17 cellular contexts compared by ENCODE assay signal in the genomic region with DNA sequence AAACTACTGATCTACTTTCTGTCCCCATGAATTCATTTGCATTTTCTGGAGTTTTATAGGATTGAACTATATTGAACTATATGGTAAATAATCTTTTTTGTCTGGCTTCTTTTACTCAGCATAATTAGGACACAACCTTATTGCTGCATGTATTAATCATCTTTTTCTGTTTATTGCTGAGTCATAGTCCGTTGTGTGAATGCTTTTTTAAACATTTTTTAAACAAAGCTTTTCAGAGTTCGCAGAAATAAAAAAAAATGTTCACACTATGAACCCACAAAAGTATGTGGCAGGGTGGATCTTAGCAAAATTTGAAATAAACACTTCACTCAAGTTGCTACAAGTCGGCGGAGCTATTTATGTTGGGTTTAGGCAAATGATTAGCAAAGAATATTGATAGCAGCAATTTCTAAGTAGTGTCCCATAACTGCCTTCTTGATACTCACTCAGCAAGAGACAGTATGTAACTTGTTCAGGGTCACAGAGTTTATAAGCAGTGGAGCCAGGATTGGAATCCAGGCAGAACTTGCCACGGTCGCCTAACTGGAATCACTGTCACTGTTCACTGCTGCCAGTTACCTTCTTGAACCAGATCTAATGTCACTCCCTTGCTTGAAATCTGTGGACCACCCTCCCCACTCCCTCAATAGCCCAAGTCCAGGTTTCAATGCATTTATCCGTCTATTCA. TPM values are rescaled to one million over a fixed set of nuclear protein-coding genes. Genes with fewer than 3 reads are reported as not detected.
"Had no signal": no experiment of that assay in that cellular context is flagged by ENCODE, and none has a peak within 500 bp of the region (broad histone marks: within the 10 kb centered on the region; RNA-seq: fewer than 3 reads in every experiment).

No MANE protein-coding gene starts in this region.

- H3K9me3 ChIP-seq: colonic mucosa, sigmoid colon, thoracic aorta, uterus had no signal

- DNase-seq: activated CD4-positive, alpha-beta T cell treated with anti-CD3 and anti-CD28 coated beads, Interleukin-2, amount 50 U/mL, for 1 hour; activated naive CD4-positive, alpha-beta T cell treated with anti-CD3 and anti-CD28 coated beads, Interleukin-2, amount 10 ng/mL, durations not matched to agents 7 days and 5 days; caudate nucleus; colonic mucosa; left colon; mesenchymal stem cell; sigmoid colon; stimulated activated CD4-positive, alpha-beta T cell treated with anti-CD3 and anti-CD28 coated beads, Interleukin-2, amount 100 ng/mL, for 48 hours; uterus had no signal

- H3K27ac Mint-ChIP-seq: activated naive CD4-positive, alpha-beta T cell treated with anti-CD3 and anti-CD28 coated beads, Interleukin-2, amount 10 ng/mL, durations not matched to agents 7 days and 5 days; activated T-helper 2 cell treated with anti-CD3 and anti-CD28 coated beads, Interferon-gamma antibody, Interleukin-2, Interleukin-4, amounts not matched to agents 10 μg/mL and 5 μg/mL and 100 μg/mL, durations not matched to agents 14 hours and 24 hours and 36 hours; immature natural killer cell; stimulated activated naive CD8-positive, alpha-beta T cell treated with anti-CD3 and anti-CD28 coated beads, Interleukin-15, Interleukin-2, amounts not matched to agents 100 ng/mL and 50 ng/mL, for 24 hours; WTC11 had no signal

- H3K4me3 ChIP-seq: colonic mucosa, sigmoid colon, thoracic aorta, uterus had no signal

- H3K4me3 Mint-ChIP-seq: activated naive CD4-positive, alpha-beta T cell treated with anti-CD3 and anti-CD28 coated beads, Interleukin-2, amount 10 ng/mL, durations not matched to agents 7 days and 5 days; stimulated activated naive CD8-positive, alpha-beta T cell treated with anti-CD3 and anti-CD28 coated beads, Interleukin-15, Interleukin-2, amounts not matched to agents 100 ng/mL and 50 ng/mL, for 24 hours; WTC11 had no signal

- H3K36me3 ChIP-seq: colonic mucosa, sigmoid colon, thoracic aorta, uterus had no signal

- H3K36me3 Mint-ChIP-seq: activated naive CD4-positive, alpha-beta T cell treated with anti-CD3 and anti-CD28 coated beads, Interleukin-2, amount 10 ng/mL, durations not matched to agents 7 days and 5 days; immature natural killer cell; WTC11 had no signal

- H3K4me1 ChIP-seq: colonic mucosa, uterus had no signal

- H3K27ac ChIP-seq: colonic mucosa, sigmoid colon, thoracic aorta, uterus had no signal

- ATAC-seq: left colon, WTC11 had no signal

- H3K27me3 ChIP-seq: uterus had no signal

- H3K9me3 Mint-ChIP-seq: activated naive CD4-positive, alpha-beta T cell treated with anti-CD3 and anti-CD28 coated beads, Interleukin-2, amount 10 ng/mL, durations not matched to agents 7 days and 5 days; activated T-helper 2 cell treated with anti-CD3 and anti-CD28 coated beads, Interferon-gamma antibody, Interleukin-2, Interleukin-4, amounts not matched to agents 10 μg/mL and 5 μg/mL and 100 μg/mL, durations not matched to agents 14 hours and 24 hours and 36 hours; immature natural killer cell; stimulated activated naive CD8-positive, alpha-beta T cell treated with anti-CD3 and anti-CD28 coated beads, Interleukin-15, Interleukin-2, amounts not matched to agents 100 ng/mL and 50 ng/mL, for 24 hours; WTC11 had no signal

RNA-seq across cellular contexts. Expression of a gene that starts 5.6 kb away (rescaled TPM):
- total RNA-seq: activated CD8-positive, alpha-beta memory T cell treated with anti-CD3 and anti-CD28 coated beads for 36 hours; activated T-helper 2 cell treated with anti-CD3 and anti-CD28 coated beads, Interferon-gamma antibody, Interleukin-2, Interleukin-4, amounts not matched to agents 10 μg/mL and 5 μg/mL and 100 μg/mL, durations not matched to agents 14 hours and 24 hours and 36 hours; osteocyte; T-helper 1 cell treated with Interleukin-12 subunit alpha and Interleukin-12 subunit beta and Interleukin-4 antibody, amounts not matched to agents 30 ng/mL and 1 ng/mL, for 36 hours; WTC11 had no signal
